14 cellular contexts compared by ENCODE assay signal in the genomic region with DNA sequence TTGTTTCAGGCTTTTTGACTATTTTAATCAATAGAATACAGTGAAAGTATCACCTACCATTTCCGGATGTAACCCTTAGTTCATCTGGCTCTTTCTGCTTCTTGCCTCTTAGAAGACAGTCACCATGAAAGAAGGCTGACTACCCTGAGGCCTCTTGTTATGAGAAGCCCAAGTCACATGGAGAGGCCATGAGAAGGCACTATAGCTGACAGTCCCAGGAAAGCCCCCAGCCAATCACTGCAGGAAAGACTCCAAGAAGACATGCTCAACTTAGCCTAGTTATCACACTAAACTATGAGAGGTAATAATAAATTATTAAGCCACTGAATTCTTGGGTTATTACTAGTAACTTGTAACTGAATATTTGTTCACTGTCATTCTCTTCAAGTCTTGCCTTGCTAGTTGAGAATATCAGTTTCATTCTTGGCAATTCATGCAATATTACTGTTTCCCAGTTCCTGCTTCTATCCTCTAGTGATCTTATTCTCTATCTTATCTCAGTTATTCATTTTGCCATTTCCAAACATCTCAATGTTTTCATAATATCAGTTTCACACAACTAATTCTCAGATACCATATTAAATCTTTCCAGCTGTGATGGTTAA. TPM values are rescaled to one million over a fixed set of nuclear protein-coding genes. Genes with fewer than 3 reads are reported as not detected.
A peak's percentile ranks its signal among the peaks of the same experiment; 100 is the strongest.
DNase-seq lines count a peak whose midpoint lies in the region; ATAC-seq and TF ChIP-seq lines count a peak whose summit lies in the region.
"Had no signal": no experiment of that assay in that cellular context is flagged by ENCODE, and none has a peak within 500 bp of the region (broad histone marks: within the 10 kb centered on the region; RNA-seq: fewer than 3 reads in every experiment).

No MANE protein-coding gene starts in this region.

- TF ChIP-seq POLR2A in upper lobe of left lung (IDR thresholded peaks at IDR 0.05), result no peak

- H3K4me1 Mint-ChIP-seq in mesothelial cell of epicardium, result peaks cover 47% of the 10 kb centered on the region

- peak overlapping the region; percentile 71 for H3K27ac Mint-ChIP-seq in mesothelial cell of epicardium

- no peaks in the 10 kb centered on the region for H3K27me3 Mint-ChIP-seq in mesothelial cell of epicardium (ENCODE audit: low read depth)

- no peak for DNase-seq in Right ventricle myocardium inferior (ENCODE audit: missing footprints)
- DNase-seq in right atrium auricular region (ENCODE audit: low spot score), result no peak
- DNase-seq in mesothelial cell of epicardium (ENCODE audit: low spot score in 2 of 2, unreplicated experiment in 2 of 2), result no peak
- no peak for DNase-seq in NCI-H1436 (lab: John Stamatoyannopoulos, UW)
- DNase-seq in activated gamma-delta T cell (lab: John Stamatoyannopoulos, UW), result no peak
- DNase-seq in upper lobe of left lung, result no peak
- DNase-seq: 8988T; activated T-cell treated with anti-CD3 and anti-CD28 coated beads, Interleukin-2, amount 50 U/mL, for 1 hour; anterior cingulate cortex; effector memory CD4-positive, alpha-beta T cell; heart right ventricle; NCI-H226 had no signal

- TF ChIP-seq CTCF in right atrium auricular region (IDR thresholded peaks at IDR 0.05), result no peak
- TF ChIP-seq CTCF in mesothelial cell of epicardium (IDR thresholded peaks at IDR 0.05; ENCODE audit: unreplicated experiment), result no peak
- TF ChIP-seq CTCF in upper lobe of left lung (IDR thresholded peaks at IDR 0.05), result no peak

- WGBS in upper lobe of left lung, 2 donors, result 89 to 95% methylated on average over 1 of the region's 1 CpG

- H3K36me3 ChIP-seq in right atrium auricular region (no peaks in the 10 kb centered on the region), upper lobe of left lung (no peaks in the 10 kb centered on the region)
- H3K36me3 ChIP-seq: heart right ventricle had no signal

- peaks cover 9% of the 10 kb centered on the region for H3K9me3 Mint-ChIP-seq in mesothelial cell of epicardium

- ATAC-seq in Right ventricle myocardium inferior (peak; percentile 24), GM21825 (IDR thresholded peaks at IDR 0.05; ENCODE audit: unreplicated experiment) (peak; percentile 71), HG03342 (IDR thresholded peaks at IDR 0.05; ENCODE audit: unreplicated experiment) (peak; percentile 83), upper lobe of left lung (ENCODE audit: low FRiP score in 2 of 2) (no peak)
- ATAC-seq: heart right ventricle had no signal

- no peak overlapping the region for H3K4me3 ChIP-seq in right atrium auricular region
- H3K4me3 ChIP-seq in upper lobe of left lung, result no peak overlapping the region
- H3K4me3 ChIP-seq: heart right ventricle had no signal

- H3K9me3 ChIP-seq in right atrium auricular region (no peaks in the 10 kb centered on the region), upper lobe of left lung (no peaks in the 10 kb centered on the region)
- H3K9me3 ChIP-seq: heart right ventricle had no signal

- no peak overlapping the region for H3K4me3 Mint-ChIP-seq in mesothelial cell of epicardium

- H3K27me3 ChIP-seq in right atrium auricular region (no peaks in the 10 kb centered on the region), upper lobe of left lung (no peaks in the 10 kb centered on the region)
- H3K27me3 ChIP-seq: heart right ventricle had no signal

- H3K4me1 ChIP-seq in right atrium auricular region (peaks cover 0 to 14% of the 10 kb centered on the region in 2 donors), upper lobe of left lung (no peaks in the 10 kb centered on the region)

- H3K36me3 Mint-ChIP-seq in mesothelial cell of epicardium, result no peaks in the 10 kb centered on the region

- H3K27ac ChIP-seq in right atrium auricular region (no peak overlapping the region), upper lobe of left lung (no peak overlapping the region)

- no peak for TF ChIP-seq EP300 in upper lobe of left lung (IDR thresholded peaks at IDR 0.05)

- intact Hi-C loops in Right ventricle myocardium inferior (cut with DNase I), result no loop called here

RNA-seq across cellular contexts. Expression of a gene that starts 57.1 kb away (rescaled TPM):
- total RNA-seq in Right ventricle myocardium inferior, result 88.4 TPM
- 10 to 100 TPM; 35.5 to 52.5 TPM for total RNA-seq in right atrium auricular region
- 49.1 to 52.3 TPM (median 52.2 TPM) in 3 replicates for total RNA-seq in mesothelial cell of epicardium
- total RNA-seq in upper lobe of left lung, result 10 to 100 TPM; 19.0 to 67.1 (median 44.2) TPM

Comparison
In these comparisons a context has a peak if more than half of its experiments do, and no peak if none do; other contexts are left out.
1. ATAC-seq: peak in Right ventricle myocardium inferior (single experiment), GM21825 (single experiment) and HG03342 (single experiment); none in upper lobe of left lung (0 of 2).